Comparison of ENCODE assay signal across 10 cellular contexts in the genomic region with DNA sequence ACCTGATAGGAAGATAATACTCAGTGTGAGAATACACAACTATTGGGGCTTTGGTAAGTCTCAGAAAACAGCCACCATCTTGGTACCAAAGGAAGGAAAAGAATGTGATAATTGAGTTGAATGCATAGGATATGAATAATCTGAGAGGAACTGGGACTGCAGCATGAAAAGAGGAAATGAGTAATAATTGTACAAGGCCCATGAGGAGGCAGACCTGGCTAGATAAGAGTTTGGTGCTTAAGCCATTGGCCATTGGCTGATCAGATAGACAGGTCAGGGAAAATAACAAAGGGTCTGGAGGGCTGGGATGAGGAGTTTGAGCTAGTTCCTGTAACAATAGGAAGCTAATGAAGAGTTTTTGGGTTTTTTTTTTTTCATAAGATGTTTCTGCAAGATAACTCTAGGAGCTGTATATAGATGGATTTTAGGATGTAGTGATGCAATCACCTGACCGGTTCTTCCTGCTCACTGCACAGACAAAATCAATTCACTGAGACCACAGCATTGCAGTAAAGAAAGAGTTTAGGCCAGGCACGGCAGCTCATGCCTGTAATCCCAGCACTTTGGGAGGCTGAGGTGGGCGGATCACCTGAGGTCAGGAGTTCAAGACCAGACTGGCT. TPM values are rescaled to one million over a fixed set of nuclear protein-coding genes. Genes with fewer than 3 reads are reported as not detected.
DNase-seq lines count a peak whose midpoint lies in the region; ATAC-seq and TF ChIP-seq lines count a peak whose summit lies in the region.
"Had no signal": no experiment of that assay in that cellular context is flagged by ENCODE, and none has a peak within 500 bp of the region (broad histone marks: within the 10 kb centered on the region; RNA-seq: fewer than 3 reads in every experiment).

No MANE protein-coding gene starts in this region.

- H3K27ac Mint-ChIP-seq in activated naive CD4-positive, alpha-beta T cell treated with anti-CD3 and anti-CD28 coated beads for 36 hours, result peak overlapping the region; percentile 50
- H3K27ac Mint-ChIP-seq: mesothelial cell of epicardium had no signal

- TF ChIP-seq CTCF in lower leg skin (IDR thresholded peaks at IDR 0.05), result no peak

- ATAC-seq in HG03095 (IDR thresholded peaks at IDR 0.05; ENCODE audit: unreplicated experiment), result peak; percentile 94
- peak; percentile 28; the same call in 2 of the 3 replicates for ATAC-seq in SK-N-SH treated with all-trans-retinoic acid at 6 μM for 48 hours
- peak; percentile 49 for ATAC-seq in stimulated activated naive CD8-positive, alpha-beta T cell treated with anti-CD3 and anti-CD28 coated beads, Interleukin-15, Interleukin-2, amounts not matched to agents 100 U/mL and 50 U/mL, for 24 hours

- H3K9me3 Mint-ChIP-seq in activated naive CD4-positive, alpha-beta T cell treated with anti-CD3 and anti-CD28 coated beads for 36 hours, result no peaks in the 10 kb centered on the region

- DNase-seq in activated naive CD4-positive, alpha-beta T cell treated with anti-CD3 and anti-CD28 coated beads for 36 hours, result peak; percentile 6
- no peak for DNase-seq in activated naive CD4-positive, alpha-beta T cell treated with Interleukin-2 at 50 U/mL for 16 hours
- no peak for DNase-seq in stimulated activated naive CD8-positive, alpha-beta T cell treated with anti-CD3 and anti-CD28 coated beads, Interleukin-15, Interleukin-2, amounts not matched to agents 100 U/mL and 50 U/mL, for 24 hours
- DNase-seq in lower leg skin (ENCODE audit: low spot score in 2 of 2), result no peak
- DNase-seq in C1 segment of cervical spinal cord (lab: John Stamatoyannopoulos, UW), result no peak
- no peak for DNase-seq in activated T-cell treated with anti-CD3 and anti-CD28 coated beads, Interleukin-2, amount 50 U/mL, for 48 hours

- intact Hi-C loops in activated naive CD4-positive, alpha-beta T cell treated with anti-CD3 and anti-CD28 coated beads for 36 hours (cut with micrococcal nuclease), result no loop called here
- intact Hi-C loops in lower leg skin (cut with DNase I; ENCODE audit: low total_unique reads), result no loop called here

- TF ChIP-seq POLR2A in lower leg skin (IDR thresholded peaks at IDR 0.05), result no peak

- CTCF ChIA-PET in activated naive CD4-positive, alpha-beta T cell treated with anti-CD3 and anti-CD28 coated beads for 36 hours (lab: Charles Lee), result no interaction called here

- peaks cover 11% of the 10 kb centered on the region for H3K4me1 Mint-ChIP-seq in activated naive CD4-positive, alpha-beta T cell treated with anti-CD3 and anti-CD28 coated beads for 36 hours (ENCODE audit: low read depth)
- H3K4me1 Mint-ChIP-seq: mesothelial cell of epicardium had no signal

- no peak overlapping the region for H3K4me3 ChIP-seq in lower leg skin (ENCODE audit: low read depth, poor library complexity, severe bottlenecking)
- H3K4me3 ChIP-seq: BLaER1 treated with 17β-estradiol and CSF1 and Interleukin-3, amounts not matched to agents 10 nM and 100 nM had no signal

- H3K4me3 Mint-ChIP-seq in activated naive CD4-positive, alpha-beta T cell treated with anti-CD3 and anti-CD28 coated beads for 36 hours, result no peak overlapping the region
- H3K4me3 Mint-ChIP-seq: mesothelial cell of epicardium had no signal

- no peaks in the 10 kb centered on the region for H3K36me3 Mint-ChIP-seq in activated naive CD4-positive, alpha-beta T cell treated with anti-CD3 and anti-CD28 coated beads for 36 hours (ENCODE audit: low read depth)
- H3K36me3 Mint-ChIP-seq: mesothelial cell of epicardium had no signal

- 71 to 78% methylated on average over 3 of the region's 3 CpGs for WGBS in lower leg skin, 2 donors

- H3K27me3 Mint-ChIP-seq in activated naive CD4-positive, alpha-beta T cell treated with anti-CD3 and anti-CD28 coated beads for 36 hours (ENCODE audit: low read depth), result no peaks in the 10 kb centered on the region

TF ChIP-seq in SK-N-SH treated with all-trans-retinoic acid at 6 μM for 48 hours, 23 proteins besides CTCF, POLR2A, EP300 and RAD21 (continues in another document):
- TF ChIP-seq OSR1 (CRISPR knock-in tag; IDR thresholded peaks at IDR 0.05) (no peak), CSDC2 (CRISPR knock-in tag; IDR thresholded peaks at IDR 0.05) (no peak), ZNF70 (CRISPR knock-in tag; IDR thresholded peaks at IDR 0.05) (no peak), ISL1 (CRISPR knock-in tag; IDR thresholded peaks at IDR 0.05) (no peak), PPARA (CRISPR knock-in tag; IDR thresholded peaks at IDR 0.05; ENCODE audit: borderline replicate concordance) (no peak), TOX (CRISPR knock-in tag; IDR thresholded peaks at IDR 0.05; ENCODE audit: borderline replicate concordance) (no peak), GLIS3 (CRISPR knock-in tag; IDR thresholded peaks at IDR 0.05) (no peak), BACH2 (CRISPR knock-in tag; IDR thresholded peaks at IDR 0.05; ENCODE audit: borderline replicate concordance) (no peak)
- TF ChIP-seq, protein P1, sequence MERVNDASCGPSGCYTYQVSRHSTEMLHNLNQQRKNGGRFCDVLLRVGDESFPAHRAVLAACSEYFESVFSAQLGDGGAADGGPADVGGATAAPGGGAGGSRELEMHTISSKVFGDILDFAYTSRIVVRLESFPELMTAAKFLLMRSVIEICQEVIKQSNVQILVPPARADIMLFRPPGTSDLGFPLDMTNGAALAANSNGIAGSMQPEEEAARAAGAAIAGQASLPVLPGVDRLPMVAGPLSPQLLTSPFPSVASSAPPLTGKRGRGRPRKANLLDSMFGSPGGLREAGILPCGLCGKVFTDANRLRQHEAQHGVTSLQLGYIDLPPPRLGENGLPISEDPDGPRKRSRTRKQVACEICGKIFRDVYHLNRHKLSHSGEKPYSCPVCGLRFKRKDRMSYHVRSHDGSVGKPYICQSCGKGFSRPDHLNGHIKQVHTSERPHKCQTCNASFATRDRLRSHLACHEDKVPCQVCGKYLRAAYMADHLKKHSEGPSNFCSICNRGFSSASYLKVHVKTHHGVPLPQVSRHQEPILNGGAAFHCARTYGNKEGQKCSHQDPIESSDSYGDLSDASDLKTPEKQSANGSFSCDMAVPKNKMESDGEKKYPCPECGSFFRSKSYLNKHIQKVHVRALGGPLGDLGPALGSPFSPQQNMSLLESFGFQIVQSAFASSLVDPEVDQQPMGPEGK (CRISPR knock-in tag; IDR thresholded peaks at IDR 0.05; ENCODE audit: borderline replicate concordance), result no peak
- TF ChIP-seq, protein P2, sequence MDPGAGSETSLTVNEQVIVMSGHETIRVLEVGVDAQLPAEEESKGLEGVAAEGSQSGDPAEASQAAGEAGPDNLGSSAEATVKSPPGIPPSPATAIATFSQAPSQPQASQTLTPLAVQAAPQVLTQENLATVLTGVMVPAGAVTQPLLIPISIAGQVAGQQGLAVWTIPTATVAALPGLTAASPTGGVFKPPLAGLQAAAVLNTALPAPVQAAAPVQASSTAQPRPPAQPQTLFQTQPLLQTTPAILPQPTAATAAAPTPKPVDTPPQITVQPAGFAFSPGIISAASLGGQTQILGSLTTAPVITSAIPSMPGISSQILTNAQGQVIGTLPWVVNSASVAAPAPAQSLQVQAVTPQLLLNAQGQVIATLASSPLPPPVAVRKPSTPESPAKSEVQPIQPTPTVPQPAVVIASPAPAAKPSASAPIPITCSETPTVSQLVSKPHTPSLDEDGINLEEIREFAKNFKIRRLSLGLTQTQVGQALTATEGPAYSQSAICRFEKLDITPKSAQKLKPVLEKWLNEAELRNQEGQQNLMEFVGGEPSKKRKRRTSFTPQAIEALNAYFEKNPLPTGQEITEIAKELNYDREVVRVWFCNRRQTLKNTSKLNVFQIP (CRISPR knock-in tag; IDR thresholded peaks at IDR 0.05; ENCODE audit: borderline replicate concordance, low read depth), result no peak
- TF ChIP-seq, protein P3, sequence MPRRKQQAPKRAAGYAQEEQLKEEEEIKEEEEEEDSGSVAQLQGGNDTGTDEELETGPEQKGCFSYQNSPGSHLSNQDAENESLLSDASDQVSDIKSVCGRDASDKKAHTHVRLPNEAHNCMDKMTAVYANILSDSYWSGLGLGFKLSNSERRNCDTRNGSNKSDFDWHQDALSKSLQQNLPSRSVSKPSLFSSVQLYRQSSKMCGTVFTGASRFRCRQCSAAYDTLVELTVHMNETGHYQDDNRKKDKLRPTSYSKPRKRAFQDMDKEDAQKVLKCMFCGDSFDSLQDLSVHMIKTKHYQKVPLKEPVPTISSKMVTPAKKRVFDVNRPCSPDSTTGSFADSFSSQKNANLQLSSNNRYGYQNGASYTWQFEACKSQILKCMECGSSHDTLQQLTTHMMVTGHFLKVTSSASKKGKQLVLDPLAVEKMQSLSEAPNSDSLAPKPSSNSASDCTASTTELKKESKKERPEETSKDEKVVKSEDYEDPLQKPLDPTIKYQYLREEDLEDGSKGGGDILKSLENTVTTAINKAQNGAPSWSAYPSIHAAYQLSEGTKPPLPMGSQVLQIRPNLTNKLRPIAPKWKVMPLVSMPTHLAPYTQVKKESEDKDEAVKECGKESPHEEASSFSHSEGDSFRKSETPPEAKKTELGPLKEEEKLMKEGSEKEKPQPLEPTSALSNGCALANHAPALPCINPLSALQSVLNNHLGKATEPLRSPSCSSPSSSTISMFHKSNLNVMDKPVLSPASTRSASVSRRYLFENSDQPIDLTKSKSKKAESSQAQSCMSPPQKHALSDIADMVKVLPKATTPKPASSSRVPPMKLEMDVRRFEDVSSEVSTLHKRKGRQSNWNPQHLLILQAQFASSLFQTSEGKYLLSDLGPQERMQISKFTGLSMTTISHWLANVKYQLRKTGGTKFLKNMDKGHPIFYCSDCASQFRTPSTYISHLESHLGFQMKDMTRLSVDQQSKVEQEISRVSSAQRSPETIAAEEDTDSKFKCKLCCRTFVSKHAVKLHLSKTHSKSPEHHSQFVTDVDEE (CRISPR knock-in tag; IDR thresholded peaks at IDR 0.05), result no peak
- TF ChIP-seq, protein P4, sequence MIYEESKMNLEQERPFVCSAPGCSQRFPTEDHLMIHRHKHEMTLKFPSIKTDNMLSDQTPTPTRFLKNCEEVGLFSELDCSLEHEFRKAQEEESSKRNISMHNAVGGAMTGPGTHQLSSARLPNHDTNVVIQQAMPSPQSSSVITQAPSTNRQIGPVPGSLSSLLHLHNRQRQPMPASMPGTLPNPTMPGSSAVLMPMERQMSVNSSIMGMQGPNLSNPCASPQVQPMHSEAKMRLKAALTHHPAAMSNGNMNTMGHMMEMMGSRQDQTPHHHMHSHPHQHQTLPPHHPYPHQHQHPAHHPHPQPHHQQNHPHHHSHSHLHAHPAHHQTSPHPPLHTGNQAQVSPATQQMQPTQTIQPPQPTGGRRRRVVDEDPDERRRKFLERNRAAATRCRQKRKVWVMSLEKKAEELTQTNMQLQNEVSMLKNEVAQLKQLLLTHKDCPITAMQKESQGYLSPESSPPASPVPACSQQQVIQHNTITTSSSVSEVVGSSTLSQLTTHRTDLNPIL (CRISPR knock-in tag; IDR thresholded peaks at IDR 0.05; ENCODE audit: low read depth), result no peak

RNA-seq across cellular contexts. Expression of a gene that starts 5.3 kb away (rescaled TPM):
- 10 to 100 TPM; 20.2 to 22.2 TPM for total RNA-seq in activated naive CD4-positive, alpha-beta T cell treated with anti-CD3 and anti-CD28 coated beads for 36 hours
- total RNA-seq in lower leg skin, result 10 to 100 TPM; 12.5 to 23.7 (median 14.6) TPM

RNA-seq across cellular contexts. Expression of a gene that starts 21.5 kb away (rescaled TPM):
- not detected for total RNA-seq in activated naive CD4-positive, alpha-beta T cell treated with anti-CD3 and anti-CD28 coated beads for 36 hours
- under 1 TPM in 3 of 4 donors, not detected in 1; 0.10 to 0.45 (median 0.17) TPM for total RNA-seq in lower leg skin

RNA-seq across cellular contexts. Expression of a gene that starts 40.8 kb away (rescaled TPM):
- 10 to 100 TPM; 19.1 to 20.4 TPM for total RNA-seq in activated naive CD4-positive, alpha-beta T cell treated with anti-CD3 and anti-CD28 coated beads for 36 hours
- total RNA-seq in lower leg skin, result 1 to 10 TPM in 1 of 4 donors, under 1 TPM in 3; 0.29 to 2.1 (median 0.54) TPM

Comparison
In these comparisons a context has a peak if more than half of its experiments do, and no peak if none do; other contexts are left out.
1. ATAC-seq: peak in every context shown above with its lines; median percentile 94 in HG03095; 49 in stimulated activated naive CD8-positive, alpha-beta T cell treated with anti-CD3 and anti-CD28 coated beads, Interleukin-15, Interleukin-2, amounts not matched to agents 100 U/mL and 50 U/mL, for 24 hours; 28 in SK-N-SH treated with all-trans-retinoic acid at 6 μM for 48 hours.
2. RNA of a gene that starts 40.8 kb away (total RNA-seq): 19.1 to 20.4 TPM in activated naive CD4-positive, alpha-beta T cell treated with anti-CD3 and anti-CD28 coated beads for 36 hours; 0.29 to 2.1 TPM in lower leg skin; every median in the first group is over 4 times any median in the second.